In genomic region chr6:31558631-31559500, GRCh38 we compare ENCODE assay signal across 1 cellular context.
TF ChIP-seq lines count a peak whose summit lies in the region.

No MANE protein-coding gene starts in this region.

TF ChIP-seq in liver, 16 proteins besides CTCF, POLR2A, EP300 and RAD21 (continued from another document):
- TF ChIP-seq, protein P1, sequence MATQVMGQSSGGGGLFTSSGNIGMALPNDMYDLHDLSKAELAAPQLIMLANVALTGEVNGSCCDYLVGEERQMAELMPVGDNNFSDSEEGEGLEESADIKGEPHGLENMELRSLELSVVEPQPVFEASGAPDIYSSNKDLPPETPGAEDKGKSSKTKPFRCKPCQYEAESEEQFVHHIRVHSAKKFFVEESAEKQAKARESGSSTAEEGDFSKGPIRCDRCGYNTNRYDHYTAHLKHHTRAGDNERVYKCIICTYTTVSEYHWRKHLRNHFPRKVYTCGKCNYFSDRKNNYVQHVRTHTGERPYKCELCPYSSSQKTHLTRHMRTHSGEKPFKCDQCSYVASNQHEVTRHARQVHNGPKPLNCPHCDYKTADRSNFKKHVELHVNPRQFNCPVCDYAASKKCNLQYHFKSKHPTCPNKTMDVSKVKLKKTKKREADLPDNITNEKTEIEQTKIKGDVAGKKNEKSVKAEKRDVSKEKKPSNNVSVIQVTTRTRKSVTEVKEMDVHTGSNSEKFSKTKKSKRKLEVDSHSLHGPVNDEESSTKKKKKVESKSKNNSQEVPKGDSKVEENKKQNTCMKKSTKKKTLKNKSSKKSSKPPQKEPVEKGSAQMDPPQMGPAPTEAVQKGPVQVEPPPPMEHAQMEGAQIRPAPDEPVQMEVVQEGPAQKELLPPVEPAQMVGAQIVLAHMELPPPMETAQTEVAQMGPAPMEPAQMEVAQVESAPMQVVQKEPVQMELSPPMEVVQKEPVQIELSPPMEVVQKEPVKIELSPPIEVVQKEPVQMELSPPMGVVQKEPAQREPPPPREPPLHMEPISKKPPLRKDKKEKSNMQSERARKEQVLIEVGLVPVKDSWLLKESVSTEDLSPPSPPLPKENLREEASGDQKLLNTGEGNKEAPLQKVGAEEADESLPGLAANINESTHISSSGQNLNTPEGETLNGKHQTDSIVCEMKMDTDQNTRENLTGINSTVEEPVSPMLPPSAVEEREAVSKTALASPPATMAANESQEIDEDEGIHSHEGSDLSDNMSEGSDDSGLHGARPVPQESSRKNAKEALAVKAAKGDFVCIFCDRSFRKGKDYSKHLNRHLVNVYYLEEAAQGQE (IDR thresholded peaks at IDR 0.05): no peak
- no peak for TF ChIP-seq FOXA1 (IDR thresholded peaks at IDR 0.05)
- TF ChIP-seq RXRA (IDR thresholded peaks at IDR 0.05): no peak
- no peak for TF ChIP-seq YY1 (IDR thresholded peaks at IDR 0.05)
